ENCODE assay signal across 21 cellular contexts in the genomic region with DNA sequence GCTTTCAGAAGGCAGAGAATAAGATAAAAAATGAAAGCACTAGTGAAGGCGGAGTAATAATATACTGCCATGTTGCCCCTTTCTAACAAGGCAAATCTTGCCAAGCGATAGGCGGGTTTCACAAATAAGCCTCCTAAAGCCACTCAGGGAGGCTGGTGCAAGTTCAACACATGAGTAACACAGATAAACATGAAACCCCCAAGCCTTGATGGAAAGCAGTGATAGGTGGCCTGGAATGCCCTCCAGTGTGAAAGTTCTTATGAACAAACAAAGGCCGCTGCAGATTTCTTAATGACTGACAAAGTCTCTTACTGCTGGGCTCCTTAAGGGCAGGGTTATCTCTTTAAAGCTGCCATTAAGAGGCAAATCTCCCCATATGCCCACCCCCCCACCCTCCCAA.
"Had no signal": no experiment of that assay in that cellular context is flagged by ENCODE, and none has a peak within 500 bp of the region (broad histone marks: within the 10 kb centered on the region; RNA-seq: fewer than 3 reads in every experiment).

No MANE protein-coding gene starts in this region.

- H3K27ac Mint-ChIP-seq: activated naive CD8-positive, alpha-beta T cell treated with anti-CD3 and anti-CD28 coated beads for 36 hours; activated T-helper 2 cell treated with anti-CD3 and anti-CD28 coated beads, Interferon-gamma antibody, Interleukin-2, Interleukin-4, amounts not matched to agents 10 μg/mL and 5 μg/mL and 100 μg/mL, durations not matched to agents 14 hours and 24 hours and 36 hours; mesothelial cell of epicardium; naive thymus-derived CD8-positive, alpha-beta T cell; neural progenitor cell; T-helper 1 cell treated with Interleukin-12 subunit alpha and Interleukin-12 subunit beta and Interleukin-4 antibody, amounts not matched to agents 30 μg/mL and 1 μg/mL, for 36 hours had no signal

- H3K9me3 Mint-ChIP-seq: activated naive CD8-positive, alpha-beta T cell treated with anti-CD3 and anti-CD28 coated beads for 36 hours; activated T-cell treated with anti-CD3 and anti-CD28 coated beads, Interleukin-2, amount 50 U/mL, for 4 hours; activated T-helper 2 cell treated with anti-CD3 and anti-CD28 coated beads, Interferon-gamma antibody, Interleukin-2, Interleukin-4, amounts not matched to agents 10 μg/mL and 5 μg/mL and 100 μg/mL, durations not matched to agents 14 hours and 24 hours and 36 hours; naive thymus-derived CD8-positive, alpha-beta T cell; neural progenitor cell; T-helper 1 cell treated with Interleukin-12 subunit alpha and Interleukin-12 subunit beta and Interleukin-4 antibody, amounts not matched to agents 30 μg/mL and 1 μg/mL, for 36 hours had no signal

- H3K27me3 ChIP-seq: colonic mucosa, neural progenitor cell, testis, upper lobe of left lung had no signal

- H3K4me1 ChIP-seq: colonic mucosa, left lung, testis, upper lobe of left lung had no signal

- H3K4me3 Mint-ChIP-seq: activated naive CD8-positive, alpha-beta T cell treated with anti-CD3 and anti-CD28 coated beads for 36 hours; activated T-cell treated with anti-CD3 and anti-CD28 coated beads, Interleukin-2, amount 50 U/mL, for 4 hours; mesothelial cell of epicardium; naive thymus-derived CD8-positive, alpha-beta T cell; neural progenitor cell; T-helper 1 cell treated with Interleukin-12 subunit alpha and Interleukin-12 subunit beta and Interleukin-4 antibody, amounts not matched to agents 30 μg/mL and 1 μg/mL, for 36 hours had no signal

- H3K4me3 ChIP-seq: colonic mucosa, left lung, lung, neural progenitor cell, testis, upper lobe of left lung had no signal

- H3K27ac ChIP-seq: colonic mucosa, left lung, neural progenitor cell, testis, upper lobe of left lung had no signal

- H3K9ac ChIP-seq: neural progenitor cell had no signal

- H3K4me2 ChIP-seq: neural progenitor cell had no signal

- H3K9me3 ChIP-seq: colonic mucosa, left lung, testis, upper lobe of left lung had no signal

- DNase-seq: activated CD4-positive, alpha-beta T cell treated with anti-CD3 and anti-CD28 coated beads for 4 hours; activated CD4-positive, alpha-beta T cell treated with anti-CD3 and anti-CD28 coated beads, Interleukin-2, amount 50 U/mL, for 48 hours; activated CD4-positive, CD25-positive, alpha-beta regulatory T cell; activated CD8-positive, alpha-beta memory T cell treated with anti-CD3 and anti-CD28 coated beads, Interleukin-2, amount 50 U/mL, for 48 hours; activated naive CD4-positive, alpha-beta T cell treated with Interleukin-2 at 50 U/mL for 16 hours; activated naive CD8-positive, alpha-beta T cell treated with anti-CD3 and anti-CD28 coated beads for 36 hours; activated T-cell treated with anti-CD3 and anti-CD28 coated beads, Interleukin-2, amount 50 U/mL, for 4 hours; amygdala; colonic mucosa; left lung; naive thymus-derived CD8-positive, alpha-beta T cell; stimulated activated CD4-positive, alpha-beta T cell treated with anti-CD3 and anti-CD28 coated beads, Interleukin-2, amount 100 ng/mL, for 48 hours; stimulated activated naive CD4-positive, alpha-beta T cell; T1000; testis had no signal

- H3K36me3 Mint-ChIP-seq: activated naive CD8-positive, alpha-beta T cell treated with anti-CD3 and anti-CD28 coated beads for 36 hours; mesothelial cell of epicardium; naive thymus-derived CD8-positive, alpha-beta T cell; neural progenitor cell had no signal

- H3K4me1 Mint-ChIP-seq: activated naive CD8-positive, alpha-beta T cell treated with anti-CD3 and anti-CD28 coated beads for 36 hours; naive thymus-derived CD8-positive, alpha-beta T cell had no signal

- H3K36me3 ChIP-seq: colonic mucosa, left lung, upper lobe of left lung had no signal

- H2AFZ ChIP-seq: neural progenitor cell had no signal
